15 cellular contexts compared by ENCODE assay signal in the genomic region with DNA sequence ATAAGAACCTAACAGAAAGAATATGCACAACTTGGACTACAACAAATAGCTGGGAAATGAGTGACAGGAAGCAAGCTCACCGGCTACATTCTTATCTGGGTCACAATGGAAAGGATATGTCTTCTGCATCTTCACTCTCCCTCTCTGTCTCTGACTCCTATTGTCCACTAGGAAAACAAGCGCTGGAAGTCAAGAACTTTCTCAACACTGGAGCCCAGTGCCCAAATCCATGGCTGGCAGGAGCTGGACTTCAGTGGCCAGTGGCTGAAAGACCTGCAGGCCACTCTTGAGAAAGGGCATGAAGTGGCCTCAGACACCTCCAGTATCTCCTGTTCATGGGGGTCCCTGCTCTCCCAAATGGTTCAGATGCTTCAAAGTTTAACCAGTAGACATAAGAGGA.
DNase-seq lines count a peak whose midpoint lies in the region; ATAC-seq and TF ChIP-seq lines count a peak whose summit lies in the region.
"Had no signal": no experiment of that assay in that cellular context is flagged by ENCODE, and none has a peak within 500 bp of the region (broad histone marks: within the 10 kb centered on the region; RNA-seq: fewer than 3 reads in every experiment).

No MANE protein-coding gene starts in this region.

- no peak overlapping the region for H3K14ac ChIP-seq in trophoblast cell (ENCODE audit: low read length)

- H3K27me3 Mint-ChIP-seq in T-helper 17 cell = peaks cover 34% of the 10 kb centered on the region

- H2BK5ac ChIP-seq in trophoblast cell (ENCODE audit: low read depth, low read length, poor library complexity) = no peak overlapping the region

- TF ChIP-seq EP300 in gastroesophageal sphincter (IDR thresholded peaks at IDR 0.05) = no peak

- TF ChIP-seq CTCF in gastroesophageal sphincter (IDR thresholded peaks at IDR 0.05) = no peak

- no peak overlapping the region for H4K91ac ChIP-seq in trophoblast cell (ENCODE audit: low read depth, low read length)

- peaks cover 2% of the 10 kb centered on the region for H3K36me3 Mint-ChIP-seq in T-helper 17 cell (ENCODE audit: low read depth)
- H3K36me3 Mint-ChIP-seq: CD8-positive, alpha-beta T cell had no signal

- peaks cover 36% of the 10 kb centered on the region for H3K4me1 Mint-ChIP-seq in T-helper 17 cell

- no peak overlapping the region for H3K4ac ChIP-seq in trophoblast cell (ENCODE audit: low read depth, low read length)

- H3K4me2 ChIP-seq in trophoblast cell (ENCODE audit: low read length) = no peak overlapping the region

- H2BK12ac ChIP-seq in trophoblast cell (ENCODE audit: low read length) = no peak overlapping the region

- H3K4me3 ChIP-seq in SJSA1 (no peak overlapping the region), gastroesophageal sphincter (no peak overlapping the region), skeletal muscle tissue (ENCODE audit: low read length in 3 of 3) (no peak overlapping the region), trophoblast cell (ENCODE audit: low read depth, low read length) (no peak overlapping the region)

- no peak overlapping the region for H2AK5ac ChIP-seq in trophoblast cell (ENCODE audit: low read length)

- no peak overlapping the region for H2BK120ac ChIP-seq in trophoblast cell (ENCODE audit: insufficient read depth, low read length, poor library complexity)

- H3K27ac Mint-ChIP-seq in T-helper 17 cell = no peak overlapping the region
- H3K27ac Mint-ChIP-seq: CD8-positive, alpha-beta T cell; T-helper 2 cell treated with Interferon-gamma antibody and Interleukin-4, amounts not matched to agents 5 μg/mL and 100 μg/mL, for 36 hours had no signal

- H3K4me3 Mint-ChIP-seq in T-helper 17 cell = no peak overlapping the region
- H3K4me3 Mint-ChIP-seq: CD8-positive, alpha-beta T cell; T-helper 2 cell treated with Interferon-gamma antibody and Interleukin-4, amounts not matched to agents 5 μg/mL and 100 μg/mL, for 36 hours had no signal

- H3K23ac ChIP-seq in trophoblast cell (ENCODE audit: low read length) = no peak overlapping the region

- H3K36me3 ChIP-seq in SJSA1 (no peaks in the 10 kb centered on the region), gastroesophageal sphincter (no peaks in the 10 kb centered on the region), skeletal muscle tissue (ENCODE audit: control insufficient read depth in 3 of 3, insufficient read depth in 3 of 3, low read length in 3 of 3) (no peaks in the 10 kb centered on the region), trophoblast cell (ENCODE audit: control insufficient read depth in 1 of 2, insufficient read depth in 2 of 2, low read length in 2 of 2) (no peaks in the 10 kb centered on the region)

- H2AFZ ChIP-seq in trophoblast cell (ENCODE audit: insufficient read depth, low read length, poor library complexity) = no peak overlapping the region
- H2AFZ ChIP-seq: parathyroid adenoma had no signal

- H3K27ac ChIP-seq in SJSA1 (peak overlapping the region; percentile 5), gastroesophageal sphincter (peak overlapping the region; percentile 85 to 100 (median 86)), skeletal muscle tissue (ENCODE audit: low read depth, low read length) (peak overlapping the region; percentile 84), trophoblast cell (ENCODE audit: low read depth, low read length) (no peak overlapping the region)
- H3K27ac ChIP-seq: parathyroid adenoma had no signal

- DNase-seq in EH (ENCODE audit: low read depth) (peak; percentile 50), SJSA1 (ENCODE audit: low read depth in 1 of 2, low spot score in 2 of 2) (peak in 1 of 2 experiments; percentile 30), trophoblast cell (no peak), COR-L47 (lab: John Stamatoyannopoulos, UW) (no peak), T-helper 17 cell (no peak), ecto neural progenitor cell (ENCODE audit: low spot score) (no peak)
- DNase-seq: activated CD4-positive, alpha-beta T cell treated with anti-CD3 and anti-CD28 coated beads, Interleukin-2, amount 50 U/mL, for 48 hours; activated effector memory CD4-positive, alpha-beta T cell treated with Interleukin-2 at 50 U/mL for 16 hours; CD8-positive, alpha-beta T cell; NCI-H1048; stimulated activated naive CD4-positive, alpha-beta T cell had no signal

- H4K12ac ChIP-seq in trophoblast cell (ENCODE audit: low read depth, low read length) = no peak overlapping the region

- no peak overlapping the region for H4K8ac ChIP-seq in trophoblast cell (ENCODE audit: low read depth, low read length)

- H3K79me1 ChIP-seq in trophoblast cell (ENCODE audit: low read length) = no peaks in the 10 kb centered on the region

- H3K9ac ChIP-seq in skeletal muscle tissue (ENCODE audit: low read depth in 1 of 3, low read length in 3 of 3) = no peak overlapping the region
- no peak overlapping the region for H3K9ac ChIP-seq in trophoblast cell (ENCODE audit: low read length)
- H3K9ac ChIP-seq: parathyroid adenoma had no signal

- H3K9me3 ChIP-seq in SJSA1 (replicated peaks) (no peaks in the 10 kb centered on the region), gastroesophageal sphincter (no peaks in the 10 kb centered on the region), skeletal muscle tissue (ENCODE audit: control insufficient read depth in 3 of 3, low read length in 3 of 3) (no peaks in the 10 kb centered on the region), trophoblast cell (ENCODE audit: insufficient read depth, low read depth, low read length) (peaks cover 4% of the 10 kb centered on the region), T-helper 17 cell (ENCODE audit: control insufficient read depth, low read length, poor library complexity, severe bottlenecking) (no peaks in the 10 kb centered on the region)

- WGBS in gastroesophageal sphincter (ENCODE audit: low coverage in 1 of 2), 2 donors = 64 to 82% methylated on average over 2 of the region's 2 CpGs
- WGBS in trophoblast cell (ENCODE audit: extremely low coverage, insufficient coverage, insufficient read length) = no CpG with 5 or more reads among the region's 2 CpGs

- H3K18ac ChIP-seq in trophoblast cell (ENCODE audit: low read length) = no peak overlapping the region

- ATAC-seq in gastroesophageal sphincter (no peak), T-helper 17 cell (no peak)
- ATAC-seq: CD8-positive, alpha-beta T cell had no signal

- no peaks in the 10 kb centered on the region for H3K27me3 ChIP-seq in SJSA1 (replicated peaks)
- H3K27me3 ChIP-seq in gastroesophageal sphincter = no peaks in the 10 kb centered on the region
- H3K27me3 ChIP-seq in skeletal muscle tissue (ENCODE audit: control insufficient read depth in 3 of 3, insufficient read depth in 3 of 3, low read length in 3 of 3) = no peaks in the 10 kb centered on the region
- no peaks in the 10 kb centered on the region for H3K27me3 ChIP-seq in trophoblast cell (ENCODE audit: insufficient read depth, low read length)

- TF ChIP-seq POLR2A in gastroesophageal sphincter (IDR thresholded peaks at IDR 0.05) = no peak

- H3K4me1 ChIP-seq in SJSA1 (replicated peaks) (peaks cover 63% of the 10 kb centered on the region), gastroesophageal sphincter (peaks cover 23 to 40% (median 25%) of the 10 kb centered on the region in 3 donors), skeletal muscle tissue (ENCODE audit: control insufficient read depth in 3 of 3, insufficient read depth in 3 of 3, low read length in 3 of 3) (peaks cover 49 to 59% (median 58%) of the 10 kb centered on the region in 3 donors), trophoblast cell (ENCODE audit: control insufficient read depth in 1 of 2, insufficient read depth in 2 of 2, low read length in 2 of 2) (peaks cover 8 to 9% of the 10 kb centered on the region in 2 experiments)
- H3K4me1 ChIP-seq: parathyroid adenoma had no signal

- no peaks in the 10 kb centered on the region for H3K79me2 ChIP-seq in trophoblast cell (ENCODE audit: control insufficient read depth, insufficient read depth, low read length, poor library complexity)
- H3K79me2 ChIP-seq: parathyroid adenoma had no signal
